9 cellular contexts compared by ENCODE assay signal in genomic region chr2:42926438-42927333, GRCh38.
DNase-seq lines count a peak whose midpoint lies in the region; FAIRE-seq and TF ChIP-seq lines count a peak whose summit lies in the region.
"Had no signal": no experiment of that assay in that cellular context is flagged by ENCODE, and none has a peak within 500 bp of the region (broad histone marks: within the 10 kb centered on the region; RNA-seq: fewer than 3 reads in every experiment).

No MANE protein-coding gene starts in this region.

- H3K9me3 ChIP-seq in SJSA1 (replicated peaks) (no peaks in the 10 kb centered on the region), kidney (ENCODE audit: control insufficient read depth in 1 of 2, low read length in 2 of 2) (no peaks in the 10 kb centered on the region), skeletal muscle satellite cell (replicated peaks; ENCODE audit: low read length) (no peaks in the 10 kb centered on the region)

- H3K27me3 Mint-ChIP-seq in HFFc6 (ENCODE audit: insufficient read depth), result peaks cover 4% of the 10 kb centered on the region
- peaks cover 3% of the 10 kb centered on the region for H3K27me3 Mint-ChIP-seq in activated T-helper 1 cell treated with anti-CD3 and anti-CD28 coated beads, Interleukin-12 subunit alpha, Interleukin-12 subunit beta, Interleukin-2, Interleukin-4 antibody, amounts not matched to agents 30 ng/mL and 10 ng/mL and 1 ng/mL, durations not matched to agents 14 hours and 24 hours and 36 hours (ENCODE audit: insufficient read depth)

- POLR2A ChIA-PET in HEK293T (lab: Yijun Ruan, JAX), result interaction anchor here (0.9 kb wide), 1 partner anchor 300 kb away, joined by 3 read pairs; the partner anchor contains the start of gene ZFP36L2

- H3K9me3 Mint-ChIP-seq in HFFc6, result no peaks in the 10 kb centered on the region
- no peaks in the 10 kb centered on the region for H3K9me3 Mint-ChIP-seq in activated T-helper 1 cell treated with anti-CD3 and anti-CD28 coated beads, Interleukin-12 subunit alpha, Interleukin-12 subunit beta, Interleukin-2, Interleukin-4 antibody, amounts not matched to agents 30 ng/mL and 10 ng/mL and 1 ng/mL, durations not matched to agents 14 hours and 24 hours and 36 hours
- H3K9me3 Mint-ChIP-seq: activated naive CD4-positive, alpha-beta T cell treated with anti-CD3 and anti-CD28 coated beads, Interleukin-2, amount 50 U/mL, for 72 hours had no signal

- peaks cover 62% of the 10 kb centered on the region for H3K4me1 Mint-ChIP-seq in HFFc6 (ENCODE audit: low read depth)
- H3K4me1 Mint-ChIP-seq in activated T-helper 1 cell treated with anti-CD3 and anti-CD28 coated beads, Interleukin-12 subunit alpha, Interleukin-12 subunit beta, Interleukin-2, Interleukin-4 antibody, amounts not matched to agents 30 ng/mL and 10 ng/mL and 1 ng/mL, durations not matched to agents 14 hours and 24 hours and 36 hours (ENCODE audit: low read depth), result no peaks in the 10 kb centered on the region

- no peaks in the 10 kb centered on the region for H3K27me3 ChIP-seq in SJSA1 (replicated peaks)
- no peaks in the 10 kb centered on the region for H3K27me3 ChIP-seq in skeletal muscle satellite cell (ENCODE audit: control insufficient read depth, insufficient read depth, low read length)

- H3K36me3 ChIP-seq in SJSA1, result no peaks in the 10 kb centered on the region
- H3K36me3 ChIP-seq in kidney (ENCODE audit: control insufficient read depth in 1 of 2, insufficient read depth in 2 of 2, low read length in 2 of 2), result no peaks in the 10 kb centered on the region
- H3K36me3 ChIP-seq in skeletal muscle satellite cell (ENCODE audit: insufficient read depth, low read length), result no peaks in the 10 kb centered on the region

- no peaks in the 10 kb centered on the region for H3K36me3 Mint-ChIP-seq in HFFc6 (ENCODE audit: low read depth)
- no peaks in the 10 kb centered on the region for H3K36me3 Mint-ChIP-seq in activated T-helper 1 cell treated with anti-CD3 and anti-CD28 coated beads, Interleukin-12 subunit alpha, Interleukin-12 subunit beta, Interleukin-2, Interleukin-4 antibody, amounts not matched to agents 30 ng/mL and 10 ng/mL and 1 ng/mL, durations not matched to agents 14 hours and 24 hours and 36 hours (ENCODE audit: low read depth)
- H3K36me3 Mint-ChIP-seq: activated naive CD4-positive, alpha-beta T cell treated with anti-CD3 and anti-CD28 coated beads, Interleukin-2, amount 50 U/mL, for 72 hours had no signal

- H3K27ac ChIP-seq in SJSA1, result peak overlapping the region; percentile 96
- peak overlapping the region; percentile 97 to 98 for H3K27ac ChIP-seq in kidney (ENCODE audit: low read depth in 2 of 2, low read length in 2 of 2)

- no peak overlapping the region for H3K4me2 ChIP-seq in skeletal muscle satellite cell (ENCODE audit: low read length)

- FAIRE-seq in kidney (lab: Jason Lieb, UNC), result no peak

- H3K4me1 ChIP-seq in SJSA1 (replicated peaks), result peaks cover 94% of the 10 kb centered on the region
- H3K4me1 ChIP-seq in kidney (ENCODE audit: control insufficient read depth in 1 of 2, insufficient read depth in 1 of 2, low read depth in 1 of 2, low read length in 2 of 2), result peaks cover 86 to 89% of the 10 kb centered on the region in 2 donors
- H3K4me1 ChIP-seq in skeletal muscle satellite cell (ENCODE audit: control insufficient read depth, insufficient read depth, low read length), result peaks cover 96% of the 10 kb centered on the region

- no peak for TF ChIP-seq CTCF in HFFc6 (IDR thresholded peaks at IDR 0.05)
- TF ChIP-seq CTCF in kidney (IDR thresholded peaks at IDR 0.05; ENCODE audit: borderline replicate concordance, extremely low read depth, insufficient read depth), result no peak

- intact Hi-C loops in kidney (cut with DNase I), result no loop called here
- intact Hi-C loops in activated T-helper 1 cell treated with anti-CD3 and anti-CD28 coated beads, Interleukin-12 subunit alpha, Interleukin-12 subunit beta, Interleukin-2, Interleukin-4 antibody, amounts not matched to agents 30 ng/mL and 10 ng/mL and 1 ng/mL, durations not matched to agents 14 hours and 24 hours and 36 hours (cut with micrococcal nuclease), result loop anchor here (10.0 kb wide), 1 partner anchor 72 kb away; no protein-coding TSS in a partner anchor

- H3K9ac ChIP-seq in kidney (ENCODE audit: low read length in 2 of 2), result peak overlapping the region in 1 of 2 donors; percentile 69
- peak overlapping the region; percentile 87 for H3K9ac ChIP-seq in skeletal muscle satellite cell (ENCODE audit: low read depth, low read length)

- CTCF ChIA-PET in HEK293T (lab: Yijun Ruan, JAX), result interaction anchor here (0.6 to 1.5 kb wide), 3 partner anchors 18 to 96 kb away, joined by 3 read pairs; no protein-coding TSS in a partner anchor

- no peak overlapping the region for H3K4me3 Mint-ChIP-seq in HFFc6
- H3K4me3 Mint-ChIP-seq in activated T-helper 1 cell treated with anti-CD3 and anti-CD28 coated beads, Interleukin-12 subunit alpha, Interleukin-12 subunit beta, Interleukin-2, Interleukin-4 antibody, amounts not matched to agents 30 ng/mL and 10 ng/mL and 1 ng/mL, durations not matched to agents 14 hours and 24 hours and 36 hours, result no peak overlapping the region

- DNase-seq in HFFc6, result no peak
- DNase-seq in SJSA1 (ENCODE audit: low read depth in 1 of 2, low spot score in 2 of 2), result no peak
- DNase-seq in kidney, result no peak
- no peak for DNase-seq in activated CD4-positive, CD25-positive, alpha-beta regulatory T cell treated with anti-CD3 and anti-CD28 coated beads, Interleukin-2, amount 50 U/mL, for 72 hours
- DNase-seq in activated T-helper 1 cell treated with anti-CD3 and anti-CD28 coated beads, Interleukin-12 subunit alpha, Interleukin-12 subunit beta, Interleukin-2, Interleukin-4 antibody, amounts not matched to agents 30 ng/mL and 10 ng/mL and 1 ng/mL, durations not matched to agents 14 hours and 24 hours and 36 hours (ENCODE audit: low spot score), result no peak
- DNase-seq in HEK293T (ENCODE audit: extremely low spot score), result no peak
- DNase-seq in AG20443 (ENCODE audit: low spot score), result no peak

- H3K4me3 ChIP-seq in SJSA1, result no peak overlapping the region
- H3K4me3 ChIP-seq in kidney (ENCODE audit: low read length in 2 of 2), result no peak overlapping the region
- H3K4me3 ChIP-seq in skeletal muscle satellite cell (ENCODE audit: low read length), result no peak overlapping the region

- peak overlapping the region; percentile 100 for H3K27ac Mint-ChIP-seq in HFFc6
- no peak overlapping the region for H3K27ac Mint-ChIP-seq in activated T-helper 1 cell treated with anti-CD3 and anti-CD28 coated beads, Interleukin-12 subunit alpha, Interleukin-12 subunit beta, Interleukin-2, Interleukin-4 antibody, amounts not matched to agents 30 ng/mL and 10 ng/mL and 1 ng/mL, durations not matched to agents 14 hours and 24 hours and 36 hours

TF ChIP-seq in HEK293T, 16 proteins besides CTCF, POLR2A, EP300 and RAD21:
- TF ChIP-seq FOXK2 (IDR thresholded peaks at IDR 0.05), result no peak
- TF ChIP-seq HDGF (IDR thresholded peaks at IDR 0.05; ENCODE audit: borderline replicate concordance), result no peak
